In the genomic region with DNA sequence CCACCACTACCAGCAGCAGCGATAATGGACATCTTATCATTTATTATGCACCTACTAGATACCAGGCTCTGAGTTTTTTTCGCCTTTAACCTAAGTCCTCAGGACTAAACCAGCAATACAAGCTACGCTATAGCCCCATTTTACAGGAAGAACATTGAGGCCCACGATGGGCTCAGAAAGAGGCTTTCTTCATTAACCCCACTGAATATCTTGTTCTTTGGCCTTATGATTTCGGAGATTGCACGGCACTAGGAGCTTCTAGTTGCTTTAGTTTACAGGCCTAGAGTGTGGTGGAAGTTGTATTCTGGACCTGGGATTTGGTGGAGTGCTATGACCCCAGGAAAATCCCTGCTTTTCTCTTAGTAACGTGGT, we compare ENCODE assay signal across 8 cellular contexts. TPM values are rescaled to one million over a fixed set of nuclear protein-coding genes. Genes with fewer than 3 reads are reported as not detected.
DNase-seq lines count a peak whose midpoint lies in the region; ATAC-seq and TF ChIP-seq lines count a peak whose summit lies in the region.

No MANE protein-coding gene starts in this region.

- ATAC-seq in Right ventricle myocardium inferior (no peak), HG02970 (IDR thresholded peaks at IDR 0.05; ENCODE audit: low FRiP score, unreplicated experiment) (no peak)
- ATAC-seq in activated CD4-positive, CD25-positive, alpha-beta regulatory T cell treated with anti-CD3 and anti-CD28 coated beads, Interleukin-2, amount 50 U/mL, for 24 hours: no peak

- CTCF ChIA-PET in mammary epithelial cell (lab: Charles Lee; ENCODE audit: low non-redundant PET): interaction anchor here (1.3 kb wide), 1 partner anchor 12 kb away, joined by 9 read pairs; no protein-coding TSS in a partner anchor

- peak overlapping the region; percentile 85 for H3K27ac Mint-ChIP-seq in mesothelial cell of epicardium

- no peaks in the 10 kb centered on the region for H3K36me3 ChIP-seq in cardiac muscle cell
- peaks cover 3% of the 10 kb centered on the region for H3K36me3 ChIP-seq in mammary epithelial cell (ENCODE audit: insufficient read depth, low read length)
- no peaks in the 10 kb centered on the region for H3K36me3 ChIP-seq in uterus

- TF ChIP-seq CTCF in cardiac muscle cell (IDR thresholded peaks at IDR 0.05; ENCODE audit: low read depth, low read length) (no peak), mammary epithelial cell (conservative IDR thresholded peaks at IDR 0.05 in 1 of 2, IDR thresholded peaks at IDR 0.05 in 1 of 2; ENCODE audit: extremely low read depth in 1 of 2, insufficient read depth in 1 of 2, low read depth in 1 of 2, low read length in 2 of 2) (no peak), mesothelial cell of epicardium (IDR thresholded peaks at IDR 0.05; ENCODE audit: unreplicated experiment) (no peak), uterus (IDR thresholded peaks at IDR 0.05) (no peak)

- H3K9me3 Mint-ChIP-seq in mesothelial cell of epicardium: no peaks in the 10 kb centered on the region

- H3K27ac ChIP-seq in cardiac muscle cell (no peak overlapping the region), mammary epithelial cell (ENCODE audit: insufficient read depth, low read depth, low read length) (peak overlapping the region; percentile 2), uterus (peak overlapping the region; percentile 88 to 93)

- no peaks in the 10 kb centered on the region for H3K36me3 Mint-ChIP-seq in mesothelial cell of epicardium

- intact Hi-C loops in Right ventricle myocardium inferior (cut with DNase I): no loop called here
- intact Hi-C loops in mammary epithelial cell (cut with micrococcal nuclease): no loop called here
- intact Hi-C loops in uterus (cut with DNase I; ENCODE audit: low total_unique reads): no loop called here

- WGBS in mammary epithelial cell (ENCODE audit: low coverage, missing lambda C conversion rate): 51% methylated on average over 7 of the region's 7 CpGs

- BruUV-seq in mammary epithelial cell (replicated peaks; lab: Mats Ljungman, UMichigan): no TSS peak

- no peak for DNase-seq in cardiac muscle cell (ENCODE audit: low read depth in 1 of 2, low spot score in 1 of 2)
- no peak for DNase-seq in Right ventricle myocardium inferior (ENCODE audit: missing footprints)
- DNase-seq in mammary epithelial cell: no peak
- no peak for DNase-seq in mesothelial cell of epicardium (ENCODE audit: low spot score in 2 of 2, unreplicated experiment in 2 of 2)
- no peak for DNase-seq in uterus
- DNase-seq in MV-4-11 (lab: John Stamatoyannopoulos, UW): no peak

- H3K4me2 ChIP-seq in mammary epithelial cell (ENCODE audit: insufficient read depth, low read depth, low read length): peak overlapping the region; percentile 88

- peak overlapping the region; percentile 63 for H3K9ac ChIP-seq in mammary epithelial cell (ENCODE audit: insufficient read depth, low read length)

- peak overlapping the region; percentile 72 for H3K4me3 Mint-ChIP-seq in mesothelial cell of epicardium

- H3K4me1 Mint-ChIP-seq in mesothelial cell of epicardium: peaks cover 26% of the 10 kb centered on the region

- H4K20me1 ChIP-seq in mammary epithelial cell (ENCODE audit: insufficient read depth, low read length): peaks cover 21% of the 10 kb centered on the region

- H3K4me1 ChIP-seq in cardiac muscle cell (ENCODE audit: low read depth) (peaks cover 20% of the 10 kb centered on the region), mammary epithelial cell (ENCODE audit: insufficient read depth, low read length) (peaks cover 26% of the 10 kb centered on the region), uterus (no peaks in the 10 kb centered on the region)

- H3K27me3 ChIP-seq in cardiac muscle cell: no peaks in the 10 kb centered on the region
- no peaks in the 10 kb centered on the region for H3K27me3 ChIP-seq in mammary epithelial cell (ENCODE audit: insufficient read depth, low read length)
- H3K27me3 ChIP-seq in uterus: no peaks in the 10 kb centered on the region

- in situ Hi-C loops in mammary epithelial cell (cut with MboI; ENCODE audit: low sequenced_read_pairs in 2 of 2): no loop called here

- peaks cover 64% of the 10 kb centered on the region for H3K79me2 ChIP-seq in mammary epithelial cell (ENCODE audit: insufficient read depth, low read length)

- H3K9me3 ChIP-seq in cardiac muscle cell (ENCODE audit: low read depth): no peaks in the 10 kb centered on the region
- no peaks in the 10 kb centered on the region for H3K9me3 ChIP-seq in mammary epithelial cell (replicated peaks; ENCODE audit: insufficient read depth, low read length)
- no peaks in the 10 kb centered on the region for H3K9me3 ChIP-seq in uterus

- dilution Hi-C loops in mammary epithelial cell (cut with HindIII; ENCODE audit: low sequenced_read_pairs): no loop called here

- TF ChIP-seq POLR2A in uterus (IDR thresholded peaks at IDR 0.05): no peak

- H3K27me3 Mint-ChIP-seq in mesothelial cell of epicardium (ENCODE audit: low read depth): no peaks in the 10 kb centered on the region

- H3K4me3 ChIP-seq in cardiac muscle cell (peak overlapping the region; percentile 72), mammary epithelial cell (replicated peaks in 1 of 3; ENCODE audit: insufficient read depth in 1 of 3, low read depth in 2 of 3, low read length in 3 of 3) (peak overlapping the region; percentile 79 to 93 (median 86)), uterus (peak overlapping the region; percentile 78 to 94)

- H2AFZ ChIP-seq in mammary epithelial cell (ENCODE audit: low read depth, low read length): no peak overlapping the region

RNA-seq across cellular contexts. Expression of a gene that starts 1.5 kb away (rescaled TPM):
- 22.3 and 24.6 TPM in 2 replicates for total RNA-seq in cardiac muscle cell
- 24.5 and 24.8 TPM in 2 replicates for polyA plus RNA-seq in cardiac muscle cell
- 2.9 TPM for total RNA-seq in Right ventricle myocardium inferior
- 10 to 100 TPM; 83.0 to 98.5 TPM for total RNA-seq in mammary epithelial cell
- 21.5 TPM for polyA plus RNA-seq in mammary epithelial cell
- 23.6 TPM for polyA minus RNA-seq in mammary epithelial cell
- 19.4 to 21.4 TPM (median 21.1 TPM) in 3 replicates for total RNA-seq in mesothelial cell of epicardium
- 10 to 100 TPM in 1 of 4 donors, 1 to 10 TPM in 3; 4.9 to 15.9 (median 7.9) TPM for total RNA-seq in uterus

RNA-seq across cellular contexts. Expression of a gene that starts 24.9 kb away (rescaled TPM):
- total RNA-seq in cardiac muscle cell: 1,032 and 1,070 TPM in 2 replicates
- 966 and 1,056 TPM in 2 replicates for polyA plus RNA-seq in cardiac muscle cell
- total RNA-seq in Right ventricle myocardium inferior: 355 TPM
- total RNA-seq in mammary epithelial cell: 100 to 1,000 TPM; 114 to 244 TPM
- polyA plus RNA-seq in mammary epithelial cell: 399 TPM
- polyA minus RNA-seq in mammary epithelial cell: 24.8 TPM
- total RNA-seq in mesothelial cell of epicardium: 111 to 125 TPM (median 114 TPM) in 3 replicates
- 100 to 1,000 TPM in 1 of 4 donors, 10 to 100 TPM in 3; 57.1 to 103 (median 82.2) TPM for total RNA-seq in uterus

RNA-seq across cellular contexts. Expression of a gene that starts 28.0 kb away (rescaled TPM):
- total RNA-seq in cardiac muscle cell (51.9 and 72.3 TPM in 2 replicates), Right ventricle myocardium inferior (61.2 TPM), mammary epithelial cell (10 to 100 TPM; 36.0 to 68.9 TPM), mesothelial cell of epicardium (79.7 to 84.1 TPM (median 81.4 TPM) in 3 replicates), uterus (10 to 100 TPM; 24.3 to 90.9 (median 56.2) TPM)
- polyA plus RNA-seq in cardiac muscle cell (117 and 137 TPM in 2 replicates), mammary epithelial cell (55.0 TPM)
- 24.7 TPM for polyA minus RNA-seq in mammary epithelial cell
